In the genomic region with DNA sequence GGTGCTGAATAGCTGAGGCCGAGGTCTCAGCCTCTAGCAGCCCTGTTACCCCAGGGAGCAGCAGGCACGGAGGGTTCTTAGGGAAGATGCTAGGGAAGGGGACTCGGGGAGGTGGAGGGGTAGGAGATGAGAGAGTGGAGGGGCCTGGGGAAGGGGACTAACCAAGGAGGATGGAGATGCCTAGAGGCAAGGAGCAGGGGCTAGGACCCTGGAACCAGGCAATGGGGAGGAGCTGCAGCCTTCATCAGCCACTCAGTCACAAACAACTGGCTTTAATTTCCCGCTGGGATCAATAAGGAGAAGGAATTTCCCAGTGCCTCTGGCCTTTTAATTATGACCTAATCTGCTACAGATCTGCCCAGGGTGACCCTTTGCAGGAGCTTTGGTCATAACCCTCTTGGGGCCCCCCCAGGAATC, we compare ENCODE assay signal across 14 cellular contexts. TPM values are rescaled to one million over a fixed set of nuclear protein-coding genes. Genes with fewer than 3 reads are reported as not detected.
DNase-seq lines count a peak whose midpoint lies in the region; ATAC-seq and TF ChIP-seq lines count a peak whose summit lies in the region.
"Had no signal": no experiment of that assay in that cellular context is flagged by ENCODE, and none has a peak within 500 bp of the region (broad histone marks: within the 10 kb centered on the region; RNA-seq: fewer than 3 reads in every experiment).

No MANE protein-coding gene starts in this region.

- H3K4me1 Mint-ChIP-seq in neural crest cell = peaks cover 71% of the 10 kb centered on the region

- H3K36me3 ChIP-seq in BLaER1 (no peaks in the 10 kb centered on the region), IMR-90 (ENCODE audit: control insufficient read depth, insufficient read depth, low read length) (no peaks in the 10 kb centered on the region), testis (ENCODE audit: low read depth, missing control alignments) (no peaks in the 10 kb centered on the region)

- TF ChIP-seq POLR2A in IMR-90 (IDR thresholded peaks at IDR 0.05; ENCODE audit: low read depth, low read length) = no peak
- TF ChIP-seq POLR2A in testis (IDR thresholded peaks at IDR 0.05) = no peak

- TF ChIP-seq CTCF in IMR-90 (conservative IDR thresholded peaks at IDR 0.05; ENCODE audit: low read depth, low read length) (no peak), neural crest cell (conservative IDR thresholded peaks at IDR 0.05) (no peak), testis (IDR thresholded peaks at IDR 0.05) (no peak)

- H3K4me3 ChIP-seq in BLaER1 (no peak overlapping the region), IMR-90 (ENCODE audit: insufficient read depth, low read depth, low read length) (no peak overlapping the region), testis (no peak overlapping the region)

- ATAC-seq in IMR-90 (ENCODE audit: low read depth) = no peak
- no peak for ATAC-seq in HG02981 (IDR thresholded peaks at IDR 0.05; ENCODE audit: unreplicated experiment)
- ATAC-seq in GM19324 (IDR thresholded peaks at IDR 0.05; ENCODE audit: low FRiP score, unreplicated experiment) = no peak
- ATAC-seq: natural killer cell treated with Interleukin-12 subunit alpha and Interleukin-12 subunit beta and Interleukin-15 and Interleukin-18, amount 100 ng/mL, for 72 hours had no signal

- no peak for TF ChIP-seq RAD21 in IMR-90 (IDR thresholded peaks at IDR 0.05; ENCODE audit: low read length)

- in situ Hi-C loops in IMR-90 (cut with MboI; ENCODE audit: low sequenced_read_pairs) = no loop called here

- H3K18ac ChIP-seq in IMR-90 (ENCODE audit: low read depth, low read length) = no peak overlapping the region

- no peak for DNase-seq in IMR-90
- DNase-seq in fibroblast of gingiva (ENCODE audit: low read depth) = peak; percentile 40
- DNase-seq in neural crest cell (ENCODE audit: low read depth, low spot score) = no peak
- DNase-seq in putamen (ENCODE audit: low spot score) = no peak
- no peak for DNase-seq in testis
- DNase-seq: activated naive CD4-positive, alpha-beta T cell treated with anti-CD3 and anti-CD28 coated beads for 36 hours; DMS53; NCI-H1930; SIG-M5 had no signal

- H3K79me1 ChIP-seq in IMR-90 (ENCODE audit: low read depth in 1 of 2, low read length in 2 of 2) = no peaks in the 10 kb centered on the region

- no peak overlapping the region for H2BK120ac ChIP-seq in IMR-90 (ENCODE audit: low read depth, low read length)

- no TSS peak for BruUV-seq in IMR-90 (replicated peaks; lab: Mats Ljungman, UMichigan)

- H3K27ac ChIP-seq in BLaER1 (no peak overlapping the region), IMR-90 (ENCODE audit: insufficient read depth, low read length) (no peak overlapping the region), testis (no peak overlapping the region)

- H3K4me1 ChIP-seq in BLaER1 = peaks cover 36% of the 10 kb centered on the region
- peaks cover 52% of the 10 kb centered on the region for H3K4me1 ChIP-seq in IMR-90 (ENCODE audit: control insufficient read depth, insufficient read depth, low read length)
- H3K4me1 ChIP-seq in testis = peaks cover 32% of the 10 kb centered on the region

- H2AK5ac ChIP-seq in IMR-90 (ENCODE audit: low read depth, low read length) = no peak overlapping the region; the same call in 1 of the 2 replicates

- no peak overlapping the region for H2BK5ac ChIP-seq in IMR-90 (ENCODE audit: low read depth, low read length, poor library complexity, severe bottlenecking)

- H2AFZ ChIP-seq in IMR-90 (replicated peaks; ENCODE audit: low read length, poor library complexity) = peak overlapping the region; percentile 49

- peaks cover 30% of the 10 kb centered on the region for H3K27me3 Mint-ChIP-seq in neural crest cell (ENCODE audit: low read depth)

- peaks cover 3% of the 10 kb centered on the region; the same call in 1 of the 2 replicates for H3K9me1 ChIP-seq in IMR-90 (ENCODE audit: insufficient read depth, low read length)

- no peaks in the 10 kb centered on the region for H3K36me3 Mint-ChIP-seq in neural crest cell (ENCODE audit: low read depth)
- H3K36me3 Mint-ChIP-seq: natural killer cell treated with Interleukin-12 subunit alpha and Interleukin-12 subunit beta and Interleukin-15 and Interleukin-18, amount 100 ng/mL, for 72 hours had no signal

- CTCF ChIA-PET in IMR-90 (lab: Yijun Ruan, JAX) = interaction anchor here (6.9 kb wide), 1 partner anchor 18 kb away, joined by 54 read pairs; no protein-coding TSS in a partner anchor

- H3K27ac Mint-ChIP-seq in neural crest cell (ENCODE audit: unreplicated experiment) = peak overlapping the region; percentile 96
- H3K27ac Mint-ChIP-seq: activated naive CD4-positive, alpha-beta T cell treated with anti-CD3 and anti-CD28 coated beads for 36 hours; natural killer cell treated with Interleukin-12 subunit alpha and Interleukin-12 subunit beta and Interleukin-15 and Interleukin-18, amount 100 ng/mL, for 72 hours had no signal

- intact Hi-C loops in IMR-90 (cut with micrococcal nuclease) = loop anchor here (2.0 kb wide), 1 partner anchor 17 kb away; no protein-coding TSS in a partner anchor
- intact Hi-C loops in testis (cut with DNase I; ENCODE audit: low total_unique reads) = no loop called here

- H4K20me1 ChIP-seq in BLaER1 = no peaks in the 10 kb centered on the region; the same call in none of the 2 replicates
- H4K20me1 ChIP-seq in IMR-90 (ENCODE audit: insufficient read depth, low read length) = no peaks in the 10 kb centered on the region

- H2BK15ac ChIP-seq in IMR-90 (ENCODE audit: low read depth, low read length) = no peak overlapping the region

- H3K9ac ChIP-seq in BLaER1 (no peak overlapping the region), IMR-90 (ENCODE audit: low read depth, low read length) (no peak overlapping the region)

- H4K5ac ChIP-seq in IMR-90 (ENCODE audit: low read depth, low read length) = no peak overlapping the region

- H3K4ac ChIP-seq in IMR-90 (ENCODE audit: low read depth, low read length) = peak overlapping the region; percentile 74

- peak overlapping the region; percentile 87 for H2AK9ac ChIP-seq in IMR-90 (replicated peaks; ENCODE audit: low read depth, low read length, poor library complexity)

- H2BK20ac ChIP-seq in IMR-90 (ENCODE audit: low read depth, low read length) = no peak overlapping the region

- H3K23ac ChIP-seq in IMR-90 (ENCODE audit: low read depth, low read length) = no peak overlapping the region

- no peak overlapping the region for H3K14ac ChIP-seq in IMR-90 (replicated peaks; ENCODE audit: low read depth, low read length)

- H3K56ac ChIP-seq in IMR-90 (ENCODE audit: extremely low read depth, insufficient read depth, low read length) = no peak overlapping the region

- H3K4me3 Mint-ChIP-seq in neural crest cell = peak overlapping the region; percentile 86
- H3K4me3 Mint-ChIP-seq: activated naive CD4-positive, alpha-beta T cell treated with anti-CD3 and anti-CD28 coated beads for 36 hours; natural killer cell treated with Interleukin-12 subunit alpha and Interleukin-12 subunit beta and Interleukin-15 and Interleukin-18, amount 100 ng/mL, for 72 hours had no signal

- H3K4me2 ChIP-seq in BLaER1 (peak overlapping the region; percentile 99; the same call in 1 of the 2 replicates), IMR-90 (ENCODE audit: low read depth, low read length) (no peak overlapping the region)

- POLR2A ChIA-PET in IMR-90 (lab: Charles Lee; ENCODE audit: unreplicated experiment) = no interaction called here

- H4K8ac ChIP-seq in IMR-90 (ENCODE audit: low read depth in 2 of 2, low read length in 2 of 2) = no peak overlapping the region

- 20% methylated on average over 2 of the region's 4 CpGs; no CpG with 5 or more reads in 1 of the 2 experiments for WGBS in IMR-90 (ENCODE audit: extremely low coverage in 2 of 2, insufficient read length in 1 of 2), 2 experiments
- 61 to 77% methylated on average over 4 of the region's 4 CpGs for WGBS in testis, 2 donors

- H3K27me3 ChIP-seq in BLaER1 (peaks cover 29% of the 10 kb centered on the region), IMR-90 (ENCODE audit: control insufficient read depth, insufficient read depth, low read length) (peaks cover 5% of the 10 kb centered on the region), testis (no peaks in the 10 kb centered on the region)

- dilution Hi-C loops in IMR-90 (cut with HindIII; ENCODE audit: low sequenced_read_pairs, unreplicated experiment) = no loop called here

- H3K9me3 Mint-ChIP-seq in neural crest cell = no peaks in the 10 kb centered on the region
- H3K9me3 Mint-ChIP-seq: activated naive CD4-positive, alpha-beta T cell treated with anti-CD3 and anti-CD28 coated beads for 36 hours; natural killer cell treated with Interleukin-12 subunit alpha and Interleukin-12 subunit beta and Interleukin-15 and Interleukin-18, amount 100 ng/mL, for 72 hours had no signal

- no peaks in the 10 kb centered on the region for H3K9me3 ChIP-seq in BLaER1
- no peaks in the 10 kb centered on the region for H3K9me3 ChIP-seq in IMR-90 (ENCODE audit: control insufficient read depth, insufficient read depth, low read length)
- no peaks in the 10 kb centered on the region for H3K9me3 ChIP-seq in testis

- no peak overlapping the region for H4K91ac ChIP-seq in IMR-90 (ENCODE audit: insufficient read depth, low read depth, low read length)

RNA-seq across cellular contexts. Expression of a gene that starts 2.9 kb away (rescaled TPM):
- total RNA-seq in IMR-90 (2012; rRNA removed) (6.1 and 6.3 TPM in 2 replicates), neural crest cell (606 and 647 TPM in 2 replicates), testis (1 to 10 TPM; 2.1 to 6.8 TPM)
- polyA plus RNA-seq in IMR-90 (2012; rRNA removed) (12.2 and 15.7 TPM in 2 replicates), testis (ENCODE audit: insufficient read depth, low read depth, low replicate concordance) (21.0 TPM)
- polyA plus RNA-seq in IMR-90 (2012; cell fraction: cytosol; rRNA removed) = 12.2 and 23.5 TPM in 2 replicates
- 6.7 and 8.7 TPM in 2 replicates for polyA plus RNA-seq in IMR-90 (2012; cell fraction: nucleus; rRNA removed; ENCODE audit: low replicate concordance)

RNA-seq across cellular contexts. Expression of a gene that starts 20.0 kb away (rescaled TPM):
- total RNA-seq in IMR-90 (2012; rRNA removed) = 2.3 and 3.1 TPM in 2 replicates
- 9.6 and 10.1 TPM in 2 replicates for polyA plus RNA-seq in IMR-90 (2012; rRNA removed)
- 6.7 and 10.8 TPM in 2 replicates for polyA plus RNA-seq in IMR-90 (2012; cell fraction: cytosol; rRNA removed)
- 21.6 and 31.1 TPM in 2 replicates for polyA plus RNA-seq in IMR-90 (2012; cell fraction: nucleus; rRNA removed; ENCODE audit: low replicate concordance)
- total RNA-seq in neural crest cell = 30.4 and 33.0 TPM in 2 replicates
- 10 to 100 TPM; 34.1 to 69.0 TPM for total RNA-seq in testis
- 50.5 TPM for polyA plus RNA-seq in testis (ENCODE audit: insufficient read depth, low read depth, low replicate concordance)

RNA-seq across cellular contexts. Expression of a gene that starts 20.3 kb away (rescaled TPM):
- 13.6 and 17.0 TPM in 2 replicates for total RNA-seq in IMR-90 (2012; rRNA removed)
- polyA plus RNA-seq in IMR-90 (2012; rRNA removed) = 27.2 and 27.3 TPM in 2 replicates
- polyA plus RNA-seq in IMR-90 (2012; cell fraction: cytosol; rRNA removed) = 11.1 and 15.5 TPM in 2 replicates
- polyA plus RNA-seq in IMR-90 (2012; cell fraction: nucleus; rRNA removed; ENCODE audit: low replicate concordance) = 9.0 and 15.3 TPM in 2 replicates
- 47.0 and 52.7 TPM in 2 replicates for total RNA-seq in neural crest cell
- total RNA-seq in testis = 100 to 1,000 TPM in 1 of 2 donors, 10 to 100 TPM in 1; 60.9 to 150 TPM
- polyA plus RNA-seq in testis (ENCODE audit: insufficient read depth, low read depth, low replicate concordance) = 223 TPM

RNA-seq across cellular contexts. Expression of a gene that starts 31.0 kb away (rescaled TPM):
- total RNA-seq in IMR-90 (2012; rRNA removed) = 40.1 and 46.1 TPM in 2 replicates
- polyA plus RNA-seq in IMR-90 (2012; rRNA removed) = 25.3 and 26.7 TPM in 2 replicates
- 12.6 and 13.2 TPM in 2 replicates for polyA plus RNA-seq in IMR-90 (2012; cell fraction: cytosol; rRNA removed)
- 30.6 and 35.9 TPM in 2 replicates for polyA plus RNA-seq in IMR-90 (2012; cell fraction: nucleus; rRNA removed; ENCODE audit: low replicate concordance)
- 248 and 265 TPM in 2 replicates for total RNA-seq in neural crest cell
- total RNA-seq in testis = 10 to 100 TPM; 17.6 to 27.7 TPM
- 20.7 TPM for polyA plus RNA-seq in testis (ENCODE audit: insufficient read depth, low read depth, low replicate concordance)
- total RNA-seq: activated CD8-positive, alpha-beta memory T cell treated with anti-CD3 and anti-CD28 coated beads for 36 hours; activated naive CD4-positive, alpha-beta T cell treated with anti-CD3 and anti-CD28 coated beads for 36 hours; natural killer cell treated with Interleukin-12 subunit alpha and Interleukin-12 subunit beta and Interleukin-15 and Interleukin-18, amount 100 ng/mL, for 72 hours had no signal

RNA-seq across cellular contexts. Expression of a gene that starts 32.6 kb away (rescaled TPM):
- total RNA-seq in IMR-90 (2012; rRNA removed) (65.3 and 68.8 TPM in 2 replicates), neural crest cell (37.3 and 49.3 TPM in 2 replicates), testis (10 to 100 TPM; 36.6 to 51.7 TPM)
- polyA plus RNA-seq in IMR-90 (2012; rRNA removed) (94.9 and 99.5 TPM in 2 replicates), testis (ENCODE audit: insufficient read depth, low read depth, low replicate concordance) (101 TPM)
- polyA plus RNA-seq in IMR-90 (2012; cell fraction: cytosol; rRNA removed) = 81.9 and 119 TPM in 2 replicates
- polyA plus RNA-seq in IMR-90 (2012; cell fraction: nucleus; rRNA removed; ENCODE audit: low replicate concordance) = 30.0 and 38.2 TPM in 2 replicates

Comparison
In these comparisons a context has a peak if more than half of its experiments do, and no peak if none do; other contexts are left out.
1. RNA of a gene that starts 2.9 kb away (total RNA-seq): 606 to 647 TPM in neural crest cell; 2.1 to 6.8 TPM in testis and 6.1 to 6.3 TPM in IMR-90; every median in the first group is over 10 times any median in the second.